In genomic region chr4:67750691-67751090, GRCh38 we compare ENCODE assay signal across 24 cellular contexts. TPM values are rescaled to one million over a fixed set of nuclear protein-coding genes. Genes with fewer than 3 reads are reported as not detected.
DNase-seq lines count a peak whose midpoint lies in the region; ATAC-seq, FAIRE-seq and TF ChIP-seq lines count a peak whose summit lies in the region.
"Had no signal": no experiment of that assay in that cellular context is flagged by ENCODE, and none has a peak within 500 bp of the region (broad histone marks: within the 10 kb centered on the region; RNA-seq: fewer than 3 reads in every experiment).

No MANE protein-coding gene starts in this region.

- peak; percentile 6 for DNase-seq in RPMI7951 (ENCODE audit: low read depth)
- peak; percentile 43 for DNase-seq in bronchial epithelial cell (ENCODE audit: low read depth)
- peak; percentile 30 for DNase-seq in medulla oblongata (ENCODE audit: extremely low spot score)
- no peak for DNase-seq in occipital lobe (lab: John Stamatoyannopoulos, UW)
- no peak for DNase-seq in iPS-NIHi7 (ENCODE audit: extremely low spot score)
- DNase-seq in gastrocnemius medialis: no peak
- DNase-seq: Caco-2; CD4-positive, alpha-beta T cell; DMS 273 treated with DMSO at 0.1 percent for 48 hours; DMS79 treated with DMSO at 0.1 percent for 48 hours; MV-4-11; NCI-H1105 treated with DMSO at 0.1 percent for 48 hours; NCI-H2029 treated with DMSO at 0.1 percent for 48 hours; NCI-H345; NCI-H524; NCI-H82; SJCRH30 had no signal

- FAIRE-seq in bronchial epithelial cell (lab: Jason Lieb, UNC): no peak
- FAIRE-seq: GM12878 had no signal

- H3K27me3 ChIP-seq in bronchial epithelial cell (ENCODE audit: control insufficient read depth, insufficient read depth, low read length) (no peaks in the 10 kb centered on the region), gastrocnemius medialis (no peaks in the 10 kb centered on the region)
- H3K27me3 ChIP-seq: SJCRH30 had no signal

- no peaks in the 10 kb centered on the region for H3K9me3 ChIP-seq in gastrocnemius medialis
- H3K9me3 ChIP-seq: Caco-2, HAP-1, SJCRH30 had no signal

- intact Hi-C loops in gastrocnemius medialis (cut with DNase I; ENCODE audit: low total_unique reads): no loop called here

- ATAC-seq in HG02981 (IDR thresholded peaks at IDR 0.05; ENCODE audit: unreplicated experiment) (no peak), gastrocnemius medialis (no peak)
- ATAC-seq: GM12878, GM23338, Panc1 had no signal

- TF ChIP-seq CTCF in bronchial epithelial cell (IDR thresholded peaks at IDR 0.05; ENCODE audit: insufficient read depth, low read length, severe bottlenecking): no peak
- no peak for TF ChIP-seq CTCF in gastrocnemius medialis (IDR thresholded peaks at IDR 0.05 in 4 of 5, conservative IDR thresholded peaks at IDR 0.05 in 1 of 5)

- TF ChIP-seq POLR2A in gastrocnemius medialis (IDR thresholded peaks at IDR 0.05): no peak

- H3K4me1 ChIP-seq in gastrocnemius medialis: no peaks in the 10 kb centered on the region
- H3K4me1 ChIP-seq: Caco-2 had no signal

- no peak overlapping the region for H3K4me3 ChIP-seq in bronchial epithelial cell (ENCODE audit: low read depth, low read length)
- no peak overlapping the region for H3K4me3 ChIP-seq in gastrocnemius medialis
- H3K4me3 ChIP-seq: GM12878, GM23338, HAP-1, SJCRH30 had no signal

- in situ Hi-C loops in gastrocnemius medialis (cut with MboI; ENCODE audit: low sequenced_read_pairs in 4 of 4): no loop called here

- no peak overlapping the region for H3K27ac ChIP-seq in gastrocnemius medialis
- H3K27ac ChIP-seq: KMS-11, SJCRH30 had no signal

- H3K36me3 ChIP-seq in bronchial epithelial cell (ENCODE audit: control insufficient read depth, insufficient read depth, low read length) (no peaks in the 10 kb centered on the region), gastrocnemius medialis (no peaks in the 10 kb centered on the region)
- H3K36me3 ChIP-seq: HAP-1 had no signal

RNA-seq across cellular contexts. Expression of gene GNRHR, which starts 3.5 kb away (rescaled TPM):
- not detected in 2 replicates for total RNA-seq in RPMI7951 (2014; rRNA removed; shearing (Covaris generic))
- total RNA-seq in bronchial epithelial cell: under 0.01 and 0.13 TPM in 2 replicates
- total RNA-seq in occipital lobe: not detected
- total RNA-seq in gastrocnemius medialis: not detected
- total RNA-seq: Caco-2; CD4-positive, alpha-beta T cell; GM12878; GM23338; IMR-90; SJCRH30 had no signal

RNA-seq across cellular contexts. Expression of gene UBA6, which starts 49.7 kb away (rescaled TPM):
- 157 and 162 TPM in 2 replicates for total RNA-seq in RPMI7951 (2014; rRNA removed; shearing (Covaris generic))
- 92.9 and 145 TPM in 2 replicates for total RNA-seq in bronchial epithelial cell
- total RNA-seq in occipital lobe: 127 TPM
- 100 to 1,000 TPM in 1 of 4 donors, 10 to 100 TPM in 3; 38.9 to 103 (median 46.3) TPM for total RNA-seq in gastrocnemius medialis

Comparison
In these comparisons a context has a peak if more than half of its experiments do, and no peak if none do; other contexts are left out.
1. DNase-seq: peak in RPMI7951 (single experiment), bronchial epithelial cell (single experiment) and medulla oblongata (single experiment); none in occipital lobe (single experiment), iPS-NIHi7 (single experiment) and gastrocnemius medialis (0 of 2).